In genomic region chr3:38840987-38841386, GRCh38 we compare ENCODE assay signal across 1 cellular context.
TF ChIP-seq lines count a peak whose summit lies in the region.

No MANE protein-coding gene starts in this region.

TF ChIP-seq in IMR-90, 13 proteins besides CTCF, POLR2A, EP300 and RAD21 (continued from another document):
- TF ChIP-seq USF2 (IDR thresholded peaks at IDR 0.05; ENCODE audit: low read depth, low read length) (no peak), CHD1 (IDR thresholded peaks at IDR 0.05; ENCODE audit: low read depth, low read length) (no peak), BHLHE40 (IDR thresholded peaks at IDR 0.05; ENCODE audit: low read depth, low read length) (no peak), FOS (IDR thresholded peaks at IDR 0.05; ENCODE audit: low read depth, low read length) (no peak), MAZ (IDR thresholded peaks at IDR 0.05; ENCODE audit: borderline replicate concordance, low read depth, low read length) (no peak), RFX5 (IDR thresholded peaks at IDR 0.05; ENCODE audit: low read depth, low read length) (no peak), NFE2L2 (IDR thresholded peaks at IDR 0.05; ENCODE audit: low read depth, low read length) (no peak), CEBPB (IDR thresholded peaks at IDR 0.05; ENCODE audit: low read depth, low read length) (no peak), SMC3 (IDR thresholded peaks at IDR 0.05; ENCODE audit: low read depth, low read length) (no peak)
